In the genomic region with DNA sequence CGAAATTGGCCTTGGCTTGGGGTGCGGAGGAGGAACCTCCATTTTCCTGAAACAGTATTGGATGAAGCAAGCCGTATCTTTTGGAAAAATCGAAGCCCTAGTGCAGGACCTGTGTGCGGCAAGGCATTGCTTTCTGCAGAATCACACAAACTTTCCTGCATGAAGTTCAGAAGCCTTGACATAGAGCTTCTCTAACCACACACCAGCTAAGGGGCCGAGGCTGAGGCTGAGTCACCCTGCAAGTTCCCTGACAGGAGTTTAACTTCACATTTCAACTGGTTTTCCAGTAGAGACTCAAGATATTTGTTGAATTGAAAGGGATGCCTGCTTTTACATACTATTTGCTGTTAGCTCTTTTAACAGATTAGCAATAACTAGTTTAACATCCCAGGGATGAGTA, we compare ENCODE assay signal across 10 cellular contexts.
A peak's percentile ranks its signal among the peaks of the same experiment; 100 is the strongest.
DNase-seq lines count a peak whose midpoint lies in the region; ATAC-seq, FAIRE-seq and TF ChIP-seq lines count a peak whose summit lies in the region.
"Had no signal": no experiment of that assay in that cellular context is flagged by ENCODE, and none has a peak within 500 bp of the region (broad histone marks: within the 10 kb centered on the region; RNA-seq: fewer than 3 reads in every experiment).

No MANE protein-coding gene starts in this region.

- in situ Hi-C loops in GM12878 (cut with MboI): no loop called here

- H3K27ac ChIP-seq in GM12878 (ENCODE audit: control insufficient read depth, insufficient read depth): no peak overlapping the region
- no peak overlapping the region for H3K27ac ChIP-seq in colonic mucosa
- H3K27ac ChIP-seq: left ventricle myocardium inferior had no signal

- POLR2A ChIA-PET in GM12878 (lab: Charles Lee): interaction anchor here (0.9 to 1.6 kb wide), 2 partner anchors 16 to 166 kb away, joined by 4 to 5 read pairs; no protein-coding TSS in a partner anchor

- no peak for TF ChIP-seq EP300 in GM12878 (IDR thresholded peaks at IDR 0.05; ENCODE audit: borderline replicate concordance in 1 of 2, control insufficient read depth in 1 of 2, low read depth in 2 of 2, low read length in 2 of 2)

- no peak for FAIRE-seq in GM12878 (lab: Jason Lieb, UNC)
- FAIRE-seq: D721Med had no signal

- H3K9ac ChIP-seq in GM12878 (ENCODE audit: control insufficient read depth, insufficient read depth, low read length) (no peak overlapping the region), colonic mucosa (ENCODE audit: low read depth in 2 of 2, low read length in 2 of 2) (no peak overlapping the region)

- CTCF ChIA-PET in GM12878 (lab: Yijun Ruan, JAX): interaction anchor here (1.4 kb wide), 1 partner anchor 61 kb away, joined by 3 read pairs; no protein-coding TSS in a partner anchor

- H3K4me1 ChIP-seq in GM12878 (ENCODE audit: control insufficient read depth, insufficient read depth, low read length) (no peaks in the 10 kb centered on the region), colonic mucosa (no peaks in the 10 kb centered on the region)
- H3K4me1 ChIP-seq: left ventricle myocardium inferior had no signal

- no peak overlapping the region for H3K4me2 ChIP-seq in GM12878 (ENCODE audit: control insufficient read depth, insufficient read depth)

- no peak overlapping the region for H3K27ac Mint-ChIP-seq in stimulated activated memory B cell treated with anti-CD40 and anti-IgM and Interleukin-4, amounts not matched to agents 10 μg/mL and 1 μg/mL and 100 μg/mL, for 72 hours

- intact Hi-C loops in GM12878 (cut with micrococcal nuclease; ENCODE audit: unreplicated experiment): no loop called here
- intact Hi-C loops in colonic mucosa (cut with DNase I): no loop called here

- no peak for ATAC-seq in GM12878
- ATAC-seq in stimulated activated memory B cell treated with anti-CD40 and anti-IgM and Interleukin-4, amounts not matched to agents 10 μg/mL and 1 μg/mL and 100 μg/mL, for 72 hours: no peak

- SMC1A ChIA-PET in GM12878 (lab: Charles Lee; ENCODE audit: uncharacterized antibody, unreplicated experiment): interaction anchor here (0.8 to 1.6 kb wide), 3 partner anchors 13 to 18 kb away, joined by 3 to 7 read pairs (median 3); no protein-coding TSS in a partner anchor

- no peaks in the 10 kb centered on the region for H4K20me1 ChIP-seq in GM12878 (ENCODE audit: control insufficient read depth, insufficient read depth)

- no peaks in the 10 kb centered on the region for H3K27me3 Mint-ChIP-seq in stimulated activated memory B cell treated with anti-CD40 and anti-IgM and Interleukin-4, amounts not matched to agents 10 μg/mL and 1 μg/mL and 100 μg/mL, for 72 hours

- H3K4me3 ChIP-seq in GM12878 (no peak overlapping the region), colonic mucosa (no peak overlapping the region)
- H3K4me3 ChIP-seq: left ventricle myocardium inferior had no signal

- H3K36me3 ChIP-seq in GM12878 (ENCODE audit: control insufficient read depth in 2 of 2, insufficient read depth in 2 of 2, low read length in 1 of 2): peaks cover 2 to 6% of the 10 kb centered on the region in 2 experiments; a peak in 2 of 4 replicates
- H3K36me3 ChIP-seq in colonic mucosa: no peaks in the 10 kb centered on the region

- WGBS in GM12878 (ENCODE audit: insufficient coverage, insufficient replicate concordance, low lambda C conversion rate, missing lambda C conversion rate): 75% methylated on average over 6 of the region's 6 CpGs

- no peak for TF ChIP-seq CTCF in GM12878 (IDR thresholded peaks at IDR 0.05 in 2 of 3, conservative IDR thresholded peaks at IDR 0.05 in 1 of 3; ENCODE audit: control insufficient read depth in 2 of 3, extremely low read depth in 1 of 3, insufficient read depth in 1 of 3, low read depth in 3 of 3, low read length in 3 of 3)
- TF ChIP-seq CTCF in colonic mucosa (IDR thresholded peaks at IDR 0.05): no peak

- peak; percentile 30 for DNase-seq in GDM1 (lab: John Stamatoyannopoulos, UW)
- peak; percentile 59 to 69 for DNase-seq in activated CD4-positive, alpha-beta T cell treated with anti-CD3 and anti-CD28 coated beads, Interleukin-2, amount 50 U/mL, for 48 hours
- no peak for DNase-seq in GM12878 (ENCODE audit: low read depth, low spot score)
- peak; percentile 56 to 59 for DNase-seq in stimulated activated CD4-positive, alpha-beta T cell treated with anti-CD3 and anti-CD28 coated beads, Interleukin-2, amount 100 ng/mL, for 24 hours
- DNase-seq in colonic mucosa: no peak
- DNase-seq in NCI-H2081 (lab: John Stamatoyannopoulos, UW): no peak
- DNase-seq in SKM-1 treated with dmso at 0.1 percent for 144 hours (lab: John Stamatoyannopoulos, UW; ENCODE audit: unreplicated experiment): no peak
- DNase-seq: left ventricle myocardium inferior had no signal

- H2AFZ ChIP-seq in GM12878 (ENCODE audit: control insufficient read depth, low read depth, low read length): no peak overlapping the region

- peaks cover 55% of the 10 kb centered on the region for H3K79me2 ChIP-seq in GM12878 (ENCODE audit: control insufficient read depth, insufficient read depth, low read length)

- peaks cover 54% of the 10 kb centered on the region for H3K36me3 Mint-ChIP-seq in stimulated activated memory B cell treated with anti-CD40 and anti-IgM and Interleukin-4, amounts not matched to agents 10 μg/mL and 1 μg/mL and 100 μg/mL, for 72 hours

- no peak overlapping the region for H3K4me3 Mint-ChIP-seq in stimulated activated memory B cell treated with anti-CD40 and anti-IgM and Interleukin-4, amounts not matched to agents 10 μg/mL and 1 μg/mL and 100 μg/mL, for 72 hours

- no peak for TF ChIP-seq RAD21 in GM12878 (IDR thresholded peaks at IDR 0.05; ENCODE audit: insufficient read depth, low read depth, low read length)

- H3K4me1 Mint-ChIP-seq in stimulated activated memory B cell treated with anti-CD40 and anti-IgM and Interleukin-4, amounts not matched to agents 10 μg/mL and 1 μg/mL and 100 μg/mL, for 72 hours: peaks cover 40% of the 10 kb centered on the region

- RAD21 ChIA-PET in GM12878 (lab: Charles Lee; ENCODE audit: unreplicated experiment): no interaction called here

- BruUV-seq in GM12878 (replicated peaks; lab: Mats Ljungman, UMichigan): no TSS peak

- H3K27me3 ChIP-seq in GM12878 (replicated peaks in 1 of 2; ENCODE audit: control insufficient read depth in 2 of 2, insufficient read depth in 2 of 2, low read length in 1 of 2) (no peaks in the 10 kb centered on the region), colonic mucosa (no peaks in the 10 kb centered on the region)

- no peak for TF ChIP-seq POLR2A in GM12878 (IDR thresholded peaks at IDR 0.05; ENCODE audit: low read depth, low read length)

- no peaks in the 10 kb centered on the region for H3K9me3 Mint-ChIP-seq in stimulated activated memory B cell treated with anti-CD40 and anti-IgM and Interleukin-4, amounts not matched to agents 10 μg/mL and 1 μg/mL and 100 μg/mL, for 72 hours

- H3K9me3 ChIP-seq in GM12878 (replicated peaks; ENCODE audit: control insufficient read depth, insufficient read depth, low read length) (no peaks in the 10 kb centered on the region), colonic mucosa (no peaks in the 10 kb centered on the region)
- H3K9me3 ChIP-seq: left ventricle myocardium inferior had no signal

TF ChIP-seq in GM12878, 131 proteins besides CTCF, POLR2A, EP300 and RAD21:
- 0 out of 2 replicates have a peak, but pooled peaks have one; percentile 23 for TF ChIP-seq RUNX3 (IDR thresholded peaks at IDR 0.05; ENCODE audit: low read length)
- TF ChIP-seq, protein P1, sequence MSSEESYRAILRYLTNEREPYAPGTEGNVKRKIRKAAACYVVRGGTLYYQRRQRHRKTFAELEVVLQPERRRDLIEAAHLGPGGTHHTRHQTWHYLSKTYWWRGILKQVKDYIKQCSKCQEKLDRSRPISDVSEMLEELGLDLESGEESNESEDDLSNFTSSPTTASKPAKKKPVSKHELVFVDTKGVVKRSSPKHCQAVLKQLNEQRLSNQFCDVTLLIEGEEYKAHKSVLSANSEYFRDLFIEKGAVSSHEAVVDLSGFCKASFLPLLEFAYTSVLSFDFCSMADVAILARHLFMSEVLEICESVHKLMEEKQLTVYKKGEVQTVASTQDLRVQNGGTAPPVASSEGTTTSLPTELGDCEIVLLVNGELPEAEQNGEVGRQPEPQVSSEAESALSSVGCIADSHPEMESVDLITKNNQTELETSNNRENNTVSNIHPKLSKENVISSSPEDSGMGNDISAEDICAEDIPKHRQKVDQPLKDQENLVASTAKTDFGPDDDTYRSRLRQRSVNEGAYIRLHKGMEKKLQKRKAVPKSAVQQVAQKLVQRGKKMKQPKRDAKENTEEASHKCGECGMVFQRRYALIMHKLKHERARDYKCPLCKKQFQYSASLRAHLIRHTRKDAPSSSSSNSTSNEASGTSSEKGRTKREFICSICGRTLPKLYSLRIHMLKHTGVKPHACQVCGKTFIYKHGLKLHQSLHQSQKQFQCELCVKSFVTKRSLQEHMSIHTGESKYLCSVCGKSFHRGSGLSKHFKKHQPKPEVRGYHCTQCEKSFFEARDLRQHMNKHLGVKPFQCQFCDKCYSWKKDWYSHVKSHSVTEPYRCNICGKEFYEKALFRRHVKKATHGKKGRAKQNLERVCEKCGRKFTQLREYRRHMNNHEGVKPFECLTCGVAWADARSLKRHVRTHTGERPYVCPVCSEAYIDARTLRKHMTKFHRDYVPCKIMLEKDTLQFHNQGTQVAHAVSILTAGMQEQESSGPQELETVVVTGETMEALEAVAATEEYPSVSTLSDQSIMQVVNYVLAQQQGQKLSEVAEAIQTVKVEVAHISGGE (CRISPR knock-in tag; IDR thresholded peaks at IDR 0.05): no peak

Comparison
In these comparisons a context has a peak if more than half of its experiments do, and no peak if none do; other contexts are left out.
1. DNase-seq: peak in GDM1 (single experiment), activated CD4-positive, alpha-beta T cell treated with anti-CD3 and anti-CD28 coated beads, Interleukin-2, amount 50 U/mL, for 48 hours (2 of 2) and stimulated activated CD4-positive, alpha-beta T cell treated with anti-CD3 and anti-CD28 coated beads, Interleukin-2, amount 100 ng/mL, for 24 hours (2 of 2); none in GM12878 (single experiment), colonic mucosa (single experiment), NCI-H2081 (0 of 2) and SKM-1 treated with dmso at 0.1 percent for 144 hours (single experiment).